ENCODE assay signal across 1 cellular context in the genomic region with DNA sequence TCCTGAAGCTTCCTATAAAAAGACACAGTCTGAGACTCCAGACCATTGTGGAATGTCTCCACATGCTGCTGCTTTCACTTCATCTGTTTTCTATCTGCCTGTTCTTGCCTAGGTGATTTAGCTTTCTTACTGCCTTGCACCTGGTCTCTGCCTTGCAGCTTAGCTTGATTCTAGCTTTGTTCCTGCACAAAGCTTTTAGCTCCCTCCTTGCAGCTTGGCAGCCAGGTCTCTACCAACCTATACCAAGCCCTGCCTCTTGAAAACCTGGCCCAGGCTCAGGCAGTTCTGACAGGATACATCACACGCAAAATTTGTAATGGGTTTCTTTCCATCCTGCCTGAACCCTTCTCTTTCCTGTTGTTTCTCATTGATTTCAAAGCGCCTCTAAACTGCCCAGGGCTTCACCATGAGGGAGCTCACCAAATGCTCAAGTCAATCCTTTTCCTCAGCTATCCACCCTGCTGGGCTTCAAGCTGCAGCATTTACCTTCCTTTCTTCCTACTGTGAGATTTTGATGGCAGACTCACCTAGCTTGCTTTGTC.
A peak's percentile ranks its signal among the peaks of the same experiment; 100 is the strongest.
TF ChIP-seq lines count a peak whose summit lies in the region.

No MANE protein-coding gene starts in this region.

TF ChIP-seq in GM23338, 12 proteins besides CTCF, POLR2A, EP300 and RAD21 (continued from another document):
- TF ChIP-seq ZNF462 (CRISPR knock-in tag; IDR thresholded peaks at IDR 0.05) (peak; percentile 93), JUNB (IDR thresholded peaks at IDR 0.05; ENCODE audit: unreplicated experiment) (no peak), ZNF114 (CRISPR knock-in tag; IDR thresholded peaks at IDR 0.05) (0 out of 2 replicates have a peak, but pooled peaks have one; percentile 26), NANOG (IDR thresholded peaks at IDR 0.05; ENCODE audit: borderline replicate concordance) (peak; percentile 54; the same call in 1 of the 2 replicates)
